ENCODE assay signal across 25 cellular contexts in genomic region chr3:45397754-45398153, GRCh38.
"Had no signal": no experiment of that assay in that cellular context is flagged by ENCODE, and none has a peak within 500 bp of the region (broad histone marks: within the 10 kb centered on the region; RNA-seq: fewer than 3 reads in every experiment).

No MANE protein-coding gene starts in this region.

- H3K27ac ChIP-seq: left lung, lower lobe of right lung, pancreas, right atrium auricular region, right lobe of liver, stomach, testis, thyroid gland, upper lobe of left lung, vagina had no signal

- H3K9me3 Mint-ChIP-seq: mesothelial cell of epicardium; naive B cell; natural killer cell; stimulated activated naive B cell treated with anti-CD40 and anti-IgM and Interleukin-4, amounts not matched to agents 10 μg/mL and 1 μg/mL and 100 μg/mL, for 72 hours had no signal

- H3K4me3 Mint-ChIP-seq: mesothelial cell of epicardium; naive B cell; natural killer cell; stimulated activated naive B cell treated with anti-CD40 and anti-IgM and Interleukin-4, amounts not matched to agents 10 μg/mL and 1 μg/mL and 100 μg/mL, for 72 hours had no signal

- H3K27me3 ChIP-seq: left lung, pancreas, right atrium auricular region, right lobe of liver, stomach, testis, thyroid gland, transverse colon, upper lobe of left lung, vagina had no signal

- ATAC-seq: left cardiac atrium; left lung; lower lobe of right lung; natural killer cell; pancreas; right lobe of liver; stimulated activated naive B cell treated with anti-CD40 and anti-IgM and Interleukin-4, amounts not matched to agents 10 μg/mL and 1 μg/mL and 100 μg/mL, for 72 hours; stimulated activated naive CD8-positive, alpha-beta T cell treated with anti-CD3 and anti-CD28 coated beads, Interleukin-15, Interleukin-2, amounts not matched to agents 100 U/mL and 50 U/mL, for 24 hours had no signal

- H3K4me3 ChIP-seq: left lung, lower lobe of right lung, pancreas, right atrium auricular region, right lobe of liver, stomach, testis, thyroid gland, transverse colon, upper lobe of left lung, vagina had no signal

- H3K9me3 ChIP-seq: left lung, lower lobe of right lung, pancreas, right atrium auricular region, right lobe of liver, stomach, testis, thyroid gland, transverse colon, upper lobe of left lung, vagina had no signal

- H3K27ac Mint-ChIP-seq: mesothelial cell of epicardium; natural killer cell; stimulated activated naive B cell treated with anti-CD40 and anti-IgM and Interleukin-4, amounts not matched to agents 10 μg/mL and 1 μg/mL and 100 μg/mL, for 72 hours had no signal

- H3K4me1 ChIP-seq: left lung, lower lobe of right lung, pancreas, right atrium auricular region, right lobe of liver, testis, thyroid gland, transverse colon, upper lobe of left lung, vagina had no signal

- DNase-seq: hippocampal formation; kidney glomerular epithelial cell; left cardiac atrium; left lung; lower lobe of right lung; mesendoderm; naive B cell; natural killer cell; nucleus accumbens; pancreas; posterior cingulate gyrus; right lobe of liver; small intestine; stimulated activated CD4-positive, alpha-beta T cell treated with anti-CD3 and anti-CD28 coated beads, Interleukin-1b, Interleukin-23, amount 100 ng/mL, for 48 hours; stimulated activated CD4-positive, alpha-beta T cell treated with anti-CD3 and anti-CD28 coated beads, Interleukin-2, amount 100 ng/mL, for 48 hours; stimulated activated naive B cell treated with anti-CD40 and anti-IgM and Interleukin-4, amounts not matched to agents 10 μg/mL and 1 μg/mL and 100 μg/mL, for 72 hours; stimulated activated naive CD8-positive, alpha-beta T cell treated with anti-CD3 and anti-CD28 coated beads, Interleukin-15, Interleukin-2, amounts not matched to agents 100 U/mL and 50 U/mL, for 24 hours; stomach; testis; thyroid gland; transverse colon; upper lobe of left lung had no signal

- H3K27me3 Mint-ChIP-seq: naive B cell; stimulated activated naive B cell treated with anti-CD40 and anti-IgM and Interleukin-4, amounts not matched to agents 10 μg/mL and 1 μg/mL and 100 μg/mL, for 72 hours had no signal

- H3K4me1 Mint-ChIP-seq: mesothelial cell of epicardium; naive B cell; stimulated activated naive B cell treated with anti-CD40 and anti-IgM and Interleukin-4, amounts not matched to agents 10 μg/mL and 1 μg/mL and 100 μg/mL, for 72 hours had no signal
